ENCODE assay signal across 8 cellular contexts in genomic region chr6:4776967-4777925, GRCh38. TPM values are rescaled to one million over a fixed set of nuclear protein-coding genes. Genes with fewer than 3 reads are reported as not detected.
A peak's percentile ranks its signal among the peaks of the same experiment; 100 is the strongest.
DNase-seq lines count a peak whose midpoint lies in the region; ATAC-seq and TF ChIP-seq lines count a peak whose summit lies in the region.

No MANE protein-coding gene starts in this region.

- H3K4me1 Mint-ChIP-seq in activated CD8-positive, alpha-beta T cell treated with anti-CD3 and anti-CD28 coated beads, Interleukin-2, amount 10 ng/mL, durations not matched to agents 7 days and 5 days (ENCODE audit: low read depth), result peaks cover 49% of the 10 kb centered on the region

- H3K36me3 Mint-ChIP-seq in activated CD8-positive, alpha-beta T cell treated with anti-CD3 and anti-CD28 coated beads, Interleukin-2, amount 10 ng/mL, durations not matched to agents 7 days and 5 days (ENCODE audit: low read depth), result peaks cover 12% of the 10 kb centered on the region

- H3K9me3 ChIP-seq in ovary, result no peaks in the 10 kb centered on the region

- ATAC-seq in activated CD8-positive, alpha-beta T cell treated with anti-CD3 and anti-CD28 coated beads, Interleukin-2, amount 10 ng/mL, durations not matched to agents 7 days and 5 days, result no peak

- H3K27me3 ChIP-seq in KMS-11 (ENCODE audit: insufficient read depth, low read depth) (no peaks in the 10 kb centered on the region), ovary (no peaks in the 10 kb centered on the region)

- no peak for TF ChIP-seq POLR2A in ovary (IDR thresholded peaks at IDR 0.05)

- H3K79me2 ChIP-seq in KMS-11 (ENCODE audit: insufficient read depth, low read depth), result peaks cover 51% of the 10 kb centered on the region

- peak overlapping the region; percentile 57; the same call in 1 of the 2 replicates for H3K9ac ChIP-seq in KMS-11

- H3K4me2 ChIP-seq in KMS-11, result peak overlapping the region; percentile 90

- CTCF ChIA-PET in activated CD8-positive, alpha-beta T cell treated with anti-CD3 and anti-CD28 coated beads, Interleukin-2, amount 10 ng/mL, durations not matched to agents 7 days and 5 days (lab: Charles Lee), result interaction anchor here (0.8 to 2.4 kb wide), 6 partner anchors 13 to 227 kb away, joined by 3 to 13 read pairs (median 4); partner anchors contain the start of gene RPP40

- peak overlapping the region; percentile 83 for H3K4me3 Mint-ChIP-seq in activated CD8-positive, alpha-beta T cell treated with anti-CD3 and anti-CD28 coated beads, Interleukin-2, amount 10 ng/mL, durations not matched to agents 7 days and 5 days

- H3K27ac ChIP-seq in KMS-11 (peak overlapping the region; percentile 44), ovary (no peak overlapping the region)

- no peak for TF ChIP-seq EP300 in ovary (IDR thresholded peaks at IDR 0.05)

- H3K27me3 Mint-ChIP-seq in activated CD8-positive, alpha-beta T cell treated with anti-CD3 and anti-CD28 coated beads, Interleukin-2, amount 10 ng/mL, durations not matched to agents 7 days and 5 days (ENCODE audit: low read depth), result peaks cover 18% of the 10 kb centered on the region

- peaks cover 9% of the 10 kb centered on the region for H3K9me3 Mint-ChIP-seq in activated CD8-positive, alpha-beta T cell treated with anti-CD3 and anti-CD28 coated beads, Interleukin-2, amount 10 ng/mL, durations not matched to agents 7 days and 5 days (ENCODE audit: insufficient read depth)

- H2AFZ ChIP-seq in KMS-11 (ENCODE audit: low read depth), result 0 out of 2 replicates have a peak overlapping the region, but pooled peaks have one; percentile 33

- H3K27ac Mint-ChIP-seq in activated CD8-positive, alpha-beta T cell treated with anti-CD3 and anti-CD28 coated beads, Interleukin-2, amount 10 ng/mL, durations not matched to agents 7 days and 5 days, result peak overlapping the region; percentile 85

- POLR2A ChIA-PET in activated CD8-positive, alpha-beta T cell treated with anti-CD3 and anti-CD28 coated beads, Interleukin-2, amount 10 ng/mL, durations not matched to agents 7 days and 5 days (lab: Charles Lee), result interaction anchor here (0.6 to 1.7 kb wide), 5 partner anchors 9 to 158 kb away, joined by 3 to 9 read pairs (median 3); no protein-coding TSS in a partner anchor

- H3K4me1 ChIP-seq in KMS-11 (ENCODE audit: low read depth, poor library complexity, severe bottlenecking) (peaks cover 43% of the 10 kb centered on the region), ovary (ENCODE audit: insufficient read depth) (peaks cover 12% of the 10 kb centered on the region)

- H4K20me1 ChIP-seq in KMS-11 (ENCODE audit: insufficient read depth), result peaks cover 18% of the 10 kb centered on the region

- H3K4me3 ChIP-seq in KMS-11 (IDR thresholded peaks at IDR 0.05; ENCODE audit: insufficient read depth, low read depth, low read length) (no peak overlapping the region), fibroblast of mammary gland (ENCODE audit: control insufficient read depth, low read depth, low read length) (peak overlapping the region; percentile 69), ovary (peak overlapping the region; percentile 69)

- 3 to 4% (median 4%) methylated on average over 29 to 38 of the region's 38 CpGs for WGBS in ovary, 3 donors

- intact Hi-C loops in ovary (cut with DNase I), result no loop called here

- peak; percentile 7 for DNase-seq in NCI-H510A treated with DMSO at 0.1 percent for 48 hours (lab: John Stamatoyannopoulos, UW)
- no peak for DNase-seq in NCI-H510A (lab: John Stamatoyannopoulos, UW)
- peak; percentile 47 for DNase-seq in activated CD8-positive, alpha-beta T cell treated with anti-CD3 and anti-CD28 coated beads, Interleukin-2, amount 10 ng/mL, durations not matched to agents 7 days and 5 days
- DNase-seq in fibroblast of mammary gland (ENCODE audit: low read depth), result peak; percentile 54
- DNase-seq in ovary, result peak in 2 of 5 donors; percentile 22
- no peak for DNase-seq in NCI-H187 treated with DMSO at 0.1 percent for 48 hours (lab: John Stamatoyannopoulos, UW)
- DNase-seq in SK-N-DZ (ENCODE audit: low spot score), result no peak

- TF ChIP-seq CTCF in KMS-11 (conservative IDR thresholded peaks at IDR 0.05; ENCODE audit: low read depth, low read length), result no peak
- TF ChIP-seq CTCF in fibroblast of mammary gland (conservative IDR thresholded peaks at IDR 0.05; ENCODE audit: control insufficient read depth, insufficient read depth, low read depth, low read length), result no peak
- no peak for TF ChIP-seq CTCF in ovary (IDR thresholded peaks at IDR 0.05)

- H3K36me3 ChIP-seq in KMS-11 (ENCODE audit: insufficient read depth), result no peaks in the 10 kb centered on the region
- no peaks in the 10 kb centered on the region for H3K36me3 ChIP-seq in ovary

RNA-seq across cellular contexts. Expression of gene CDYL, which starts 1.0 kb away (rescaled TPM):
- 10 to 100 TPM; 32.5 to 36.3 TPM for total RNA-seq in activated CD8-positive, alpha-beta T cell treated with anti-CD3 and anti-CD28 coated beads, Interleukin-2, amount 10 ng/mL, durations not matched to agents 7 days and 5 days
- total RNA-seq in ovary, result 10 to 100 TPM; 22.7 to 71.3 (median 55.7) TPM
- polyA plus RNA-seq in ovary, result 10 to 100 TPM in 1 of 2 donors, 1 to 10 TPM in 1; 9.9 to 27.6 TPM
- 12.8 and 18.9 TPM in 2 replicates for polyA plus RNA-seq in SK-N-DZ (2014; cell fraction: cytosol; rRNA removed)
- 17.0 and 19.4 TPM in 2 replicates for polyA plus RNA-seq in SK-N-DZ (2014; cell fraction: nucleus; rRNA removed)

Comparison
In these comparisons a context has a peak if more than half of its experiments do, and no peak if none do; other contexts are left out.
1. DNase-seq: peak in NCI-H510A treated with DMSO at 0.1 percent for 48 hours (single experiment), activated CD8-positive, alpha-beta T cell treated with anti-CD3 and anti-CD28 coated beads, Interleukin-2, amount 10 ng/mL, durations not matched to agents 7 days and 5 days (single experiment) and fibroblast of mammary gland (single experiment); none in NCI-H510A (single experiment), NCI-H187 treated with DMSO at 0.1 percent for 48 hours (single experiment) and SK-N-DZ (single experiment).